Comparison of ENCODE assay signal across 9 cellular contexts in genomic region chr4:158208931-158209640, GRCh38. TPM values are rescaled to one million over a fixed set of nuclear protein-coding genes. Genes with fewer than 3 reads are reported as not detected.
A peak's percentile ranks its signal among the peaks of the same experiment; 100 is the strongest.
DNase-seq lines count a peak whose midpoint lies in the region; ATAC-seq, FAIRE-seq and TF ChIP-seq lines count a peak whose summit lies in the region.
"Had no signal": no experiment of that assay in that cellular context is flagged by ENCODE, and none has a peak within 500 bp of the region (broad histone marks: within the 10 kb centered on the region; RNA-seq: fewer than 3 reads in every experiment).

No MANE protein-coding gene starts in this region.

- ATAC-seq in HG02759 (IDR thresholded peaks at IDR 0.05; ENCODE audit: unreplicated experiment) = peak; percentile 38
- no peak for ATAC-seq in activated CD8-positive, alpha-beta T cell treated with anti-CD3 and anti-CD28 coated beads for 36 hours

- H3K27ac ChIP-seq in muscle layer of duodenum (ENCODE audit: low read length) = peak overlapping the region; percentile 3

- intact Hi-C loops in activated CD8-positive, alpha-beta T cell treated with anti-CD3 and anti-CD28 coated beads for 36 hours (cut with micrococcal nuclease) = no loop called here

- FAIRE-seq in GM12891 (lab: Jason Lieb, UNC) = peak; percentile 67
- FAIRE-seq: G401.6 had no signal

- H3K27me3 Mint-ChIP-seq in activated CD8-positive, alpha-beta T cell treated with anti-CD3 and anti-CD28 coated beads for 36 hours = peaks cover 31% of the 10 kb centered on the region

- DNase-seq in GM12891 (ENCODE audit: insufficient read length, low spot score) = no peak
- DNase-seq in SKM-1 treated with dmso at 0.1 percent for 144 hours (lab: John Stamatoyannopoulos, UW; ENCODE audit: unreplicated experiment) = peak; percentile 91
- DNase-seq in activated CD8-positive, alpha-beta T cell treated with anti-CD3 and anti-CD28 coated beads for 36 hours = no peak
- DNase-seq in activated effector memory CD4-positive, alpha-beta T cell treated with anti-CD3 and anti-CD28 coated beads, Interleukin-2, amount 50 U/mL, for 16 hours = no peak
- no peak for DNase-seq in DMS79 (lab: John Stamatoyannopoulos, UW)
- DNase-seq in NCI-H2081 (lab: John Stamatoyannopoulos, UW) = no peak

- POLR2A ChIA-PET in activated CD8-positive, alpha-beta T cell treated with anti-CD3 and anti-CD28 coated beads for 36 hours (lab: Charles Lee) = no interaction called here

- H3K36me3 Mint-ChIP-seq in activated CD8-positive, alpha-beta T cell treated with anti-CD3 and anti-CD28 coated beads for 36 hours (ENCODE audit: low read depth) = no peaks in the 10 kb centered on the region

- no peak overlapping the region for H3K4me3 Mint-ChIP-seq in activated CD8-positive, alpha-beta T cell treated with anti-CD3 and anti-CD28 coated beads for 36 hours

- H3K4me3 ChIP-seq in muscle layer of duodenum (ENCODE audit: low read depth in 1 of 2, low read length in 2 of 2) = no peak overlapping the region

- CTCF ChIA-PET in activated CD8-positive, alpha-beta T cell treated with anti-CD3 and anti-CD28 coated beads for 36 hours (lab: Charles Lee) = interaction anchor here (0.6 to 1.6 kb wide), 2 partner anchors 8 to 12 kb away, joined by 3 to 5 read pairs; no protein-coding TSS in a partner anchor

- no peak for TF ChIP-seq CTCF in activated CD8-positive, alpha-beta T cell treated with anti-CD3 and anti-CD28 coated beads for 36 hours (IDR thresholded peaks at IDR 0.05)

- no peaks in the 10 kb centered on the region for H3K9me3 Mint-ChIP-seq in activated CD8-positive, alpha-beta T cell treated with anti-CD3 and anti-CD28 coated beads for 36 hours

- H3K4me1 ChIP-seq in muscle layer of duodenum (ENCODE audit: control insufficient read depth in 1 of 2, insufficient read depth in 2 of 2, low read length in 2 of 2) = peaks cover 0 to 9% of the 10 kb centered on the region in 2 donors

- no peak for TF ChIP-seq POLR2A in GM12891 (IDR thresholded peaks at IDR 0.05; ENCODE audit: low read depth, low read length)

- H3K4me1 Mint-ChIP-seq in activated CD8-positive, alpha-beta T cell treated with anti-CD3 and anti-CD28 coated beads for 36 hours (ENCODE audit: low read depth) = peaks cover 16% of the 10 kb centered on the region

- no peaks in the 10 kb centered on the region for H3K36me3 ChIP-seq in muscle layer of duodenum (ENCODE audit: control insufficient read depth in 1 of 2, insufficient read depth in 2 of 2, low read length in 2 of 2)

- no peaks in the 10 kb centered on the region for H3K27me3 ChIP-seq in muscle layer of duodenum (ENCODE audit: low read depth, low read length)

- H3K27ac Mint-ChIP-seq in activated CD8-positive, alpha-beta T cell treated with anti-CD3 and anti-CD28 coated beads for 36 hours = no peak overlapping the region

- H3K9me3 ChIP-seq in muscle layer of duodenum (ENCODE audit: control insufficient read depth in 1 of 2, low read length in 2 of 2) = no peaks in the 10 kb centered on the region

TF ChIP-seq in GM12891, 5 proteins besides CTCF, POLR2A, EP300 and RAD21:
- TF ChIP-seq TAF1 (IDR thresholded peaks at IDR 0.05; ENCODE audit: low read depth, low read length) (no peak), SPI1 (IDR thresholded peaks at IDR 0.05; ENCODE audit: low read depth, low read length) (peak; percentile 89)

RNA-seq across cellular contexts. Expression of gene TMEM144, which starts 1.2 kb away (rescaled TPM):
- polyA plus RNA-seq in GM12891 (2012; ENCODE audit: low read depth, missing spikeins) = 0.94 TPM
- total RNA-seq in activated CD8-positive, alpha-beta T cell treated with anti-CD3 and anti-CD28 coated beads for 36 hours = under 1 TPM in 1 of 2 experiments, not detected in 1; 0.09 TPM

RNA-seq across cellular contexts. Expression of gene GASK1B, which starts 36.3 kb away (rescaled TPM):
- 0.13 TPM for polyA plus RNA-seq in GM12891 (2012; ENCODE audit: low read depth, missing spikeins)
- not detected for total RNA-seq in activated CD8-positive, alpha-beta T cell treated with anti-CD3 and anti-CD28 coated beads for 36 hours
